In genomic region chr16:86515780-86516617, GRCh38 we compare ENCODE assay signal across 12 cellular contexts. TPM values are rescaled to one million over a fixed set of nuclear protein-coding genes. Genes with fewer than 3 reads are reported as not detected.
DNase-seq lines count a peak whose midpoint lies in the region; ATAC-seq and TF ChIP-seq lines count a peak whose summit lies in the region.
"Had no signal": no experiment of that assay in that cellular context is flagged by ENCODE, and none has a peak within 500 bp of the region (broad histone marks: within the 10 kb centered on the region; RNA-seq: fewer than 3 reads in every experiment).

No MANE protein-coding gene starts in this region.

- CTCF ChIA-PET in BJ (lab: Yijun Ruan, JAX), result interaction anchor here (0.6 to 7.0 kb wide), 18 partner anchors 61 to 695 kb away, joined by 3 to 367 read pairs (median 8); no protein-coding TSS in a partner anchor
- CTCF ChIA-PET in activated CD8-positive, alpha-beta T cell treated with anti-CD3 and anti-CD28 coated beads, Interleukin-2, amount 10 ng/mL, durations not matched to agents 7 days and 5 days (lab: Charles Lee), result no interaction called here

- H3K4me3 Mint-ChIP-seq in activated CD8-positive, alpha-beta T cell treated with anti-CD3 and anti-CD28 coated beads, Interleukin-2, amount 10 ng/mL, durations not matched to agents 7 days and 5 days, result no peak overlapping the region

- no peak overlapping the region for H3K4me2 ChIP-seq in neural cell (ENCODE audit: low read length)

- no peaks in the 10 kb centered on the region for H3K36me3 Mint-ChIP-seq in activated CD8-positive, alpha-beta T cell treated with anti-CD3 and anti-CD28 coated beads, Interleukin-2, amount 10 ng/mL, durations not matched to agents 7 days and 5 days (ENCODE audit: low read depth)

- H3K27me3 ChIP-seq in BJ (ENCODE audit: control insufficient read depth, insufficient read depth, low read length) (no peaks in the 10 kb centered on the region), SJSA1 (replicated peaks) (no peaks in the 10 kb centered on the region), neural cell (ENCODE audit: insufficient read depth, low read depth, low read length) (peaks cover 95% of the 10 kb centered on the region)
- H3K27me3 ChIP-seq: SJCRH30 had no signal

- peaks cover 4% of the 10 kb centered on the region for H3K4me1 Mint-ChIP-seq in activated CD8-positive, alpha-beta T cell treated with anti-CD3 and anti-CD28 coated beads, Interleukin-2, amount 10 ng/mL, durations not matched to agents 7 days and 5 days (ENCODE audit: low read depth)

- H3K27ac ChIP-seq in SJSA1 (peak overlapping the region; percentile 79), neural cell (ENCODE audit: low read length) (no peak overlapping the region)
- H3K27ac ChIP-seq: SJCRH30 had no signal

- H4K20me1 ChIP-seq in neural cell (ENCODE audit: insufficient read depth), result no peaks in the 10 kb centered on the region

- H3K79me2 ChIP-seq in neural cell (replicated peaks; ENCODE audit: insufficient read depth, low read length), result no peaks in the 10 kb centered on the region

- H3K36me3 ChIP-seq in BJ (ENCODE audit: control insufficient read depth, insufficient read depth, low read length) (peaks cover 17% of the 10 kb centered on the region), SJSA1 (peaks cover 90% of the 10 kb centered on the region), neural cell (ENCODE audit: insufficient read depth, low read length) (no peaks in the 10 kb centered on the region)

- ATAC-seq in GM21529 (IDR thresholded peaks at IDR 0.05; ENCODE audit: unreplicated experiment), result no peak
- no peak for ATAC-seq in HG03045 (IDR thresholded peaks at IDR 0.05; ENCODE audit: unreplicated experiment)
- no peak for ATAC-seq in activated CD8-positive, alpha-beta T cell treated with anti-CD3 and anti-CD28 coated beads, Interleukin-2, amount 10 ng/mL, durations not matched to agents 7 days and 5 days

- H3K9me3 Mint-ChIP-seq in activated CD8-positive, alpha-beta T cell treated with anti-CD3 and anti-CD28 coated beads, Interleukin-2, amount 10 ng/mL, durations not matched to agents 7 days and 5 days (ENCODE audit: insufficient read depth), result no peaks in the 10 kb centered on the region

- H3K9ac ChIP-seq in neural cell (ENCODE audit: low read length), result no peak overlapping the region

- H3K4me1 ChIP-seq in SJSA1 (replicated peaks), result peaks cover 45% of the 10 kb centered on the region

- no peak for DNase-seq in BJ (ENCODE audit: low read depth)
- DNase-seq in SJSA1 (ENCODE audit: low read depth in 1 of 2, low spot score in 2 of 2), result peak in 1 of 2 experiments; percentile 81
- DNase-seq in foreskin fibroblast, result peak in 1 of 2 donors; percentile 46
- DNase-seq in anterior cingulate cortex (lab: John Stamatoyannopoulos, UW), result no peak
- DNase-seq in activated CD8-positive, alpha-beta T cell treated with anti-CD3 and anti-CD28 coated beads, Interleukin-2, amount 10 ng/mL, durations not matched to agents 7 days and 5 days, result no peak
- DNase-seq: activated CD4-positive, alpha-beta T cell treated with anti-CD3 and anti-CD28 coated beads for 48 hours; activated naive CD4-positive, alpha-beta T cell treated with Interleukin-2 at 50 U/mL for 16 hours; NCI-H524 treated with DMSO at 0.1 percent for 48 hours; SJCRH30 had no signal

- POLR2A ChIA-PET in BJ (lab: Charles Lee), result no interaction called here
- POLR2A ChIA-PET in activated CD8-positive, alpha-beta T cell treated with anti-CD3 and anti-CD28 coated beads, Interleukin-2, amount 10 ng/mL, durations not matched to agents 7 days and 5 days (lab: Charles Lee), result no interaction called here

- H3K27ac Mint-ChIP-seq in activated CD8-positive, alpha-beta T cell treated with anti-CD3 and anti-CD28 coated beads, Interleukin-2, amount 10 ng/mL, durations not matched to agents 7 days and 5 days, result no peak overlapping the region

- TF ChIP-seq CTCF in BJ (IDR thresholded peaks at IDR 0.05; ENCODE audit: insufficient read depth, low read depth, low read length), result no peak
- no peak for TF ChIP-seq CTCF in foreskin fibroblast (IDR thresholded peaks at IDR 0.05; ENCODE audit: low read depth, low read length)
- no peak for TF ChIP-seq CTCF in neural cell (IDR thresholded peaks at IDR 0.05; ENCODE audit: poor library complexity, severe bottlenecking)

- TF ChIP-seq RAD21 in neural cell (conservative IDR thresholded peaks at IDR 0.05), result no peak

- H3F3A ChIP-seq in neural cell (ENCODE audit: insufficient read depth, low read length, poor library complexity, severe bottlenecking), result no peaks in the 10 kb centered on the region

- no peak overlapping the region for H2AFZ ChIP-seq in neural cell (ENCODE audit: low read depth, low read length)

- H3K4me3 ChIP-seq in BJ (ENCODE audit: low read depth, low read length) (peak overlapping the region; percentile 7; the same call in 1 of the 2 replicates), SJSA1 (peak overlapping the region; percentile 68), foreskin fibroblast (ENCODE audit: low read depth in 1 of 2, low read length in 2 of 2) (peak overlapping the region; percentile 7 to 29), neural cell (ENCODE audit: low read length) (peak overlapping the region; percentile 29)
- H3K4me3 ChIP-seq: SJCRH30 had no signal

- peaks cover 68% of the 10 kb centered on the region for H3K27me3 Mint-ChIP-seq in activated CD8-positive, alpha-beta T cell treated with anti-CD3 and anti-CD28 coated beads, Interleukin-2, amount 10 ng/mL, durations not matched to agents 7 days and 5 days (ENCODE audit: low read depth)

- TF ChIP-seq EP300 in neural cell (conservative IDR thresholded peaks at IDR 0.05; ENCODE audit: poor library complexity, severe bottlenecking), result no peak

- no peaks in the 10 kb centered on the region for H3K9me2 ChIP-seq in neural cell (ENCODE audit: insufficient read depth, low read length)

- H3K9me3 ChIP-seq in SJSA1 (replicated peaks) (no peaks in the 10 kb centered on the region), neural cell (ENCODE audit: low read length) (no peaks in the 10 kb centered on the region)
- H3K9me3 ChIP-seq: SJCRH30 had no signal

TF ChIP-seq in neural cell, 6 proteins besides CTCF, POLR2A, EP300 and RAD21:
- TF ChIP-seq EZH2 (IDR thresholded peaks at IDR 0.05; ENCODE audit: borderline replicate concordance, insufficient read depth, low read length, poor library complexity, severe bottlenecking) (peak; percentile 75), POLR2AphosphoS5 (IDR thresholded peaks at IDR 0.05) (no peak), TAF1 (IDR thresholded peaks at IDR 0.05; ENCODE audit: low read depth) (no peak), REST (IDR thresholded peaks at IDR 0.05; ENCODE audit: borderline replicate concordance) (no peak), MXI1 (conservative IDR thresholded peaks at IDR 0.05; ENCODE audit: poor library complexity, severe bottlenecking) (no peak)

RNA-seq across cellular contexts. Expression of gene FOXF1, which starts 5.7 kb away (rescaled TPM):
- polyA plus RNA-seq in BJ (2011; rRNA removed), result 6.0 and 7.7 TPM in 2 replicates
- 4.8 and 6.0 TPM in 2 replicates for polyA minus RNA-seq in BJ (2011; rRNA and poly(A)+ RNA removed)
- total RNA-seq in SJSA1 (2014; rRNA removed; shearing (Covaris generic)), result 25.7 and 34.7 TPM in 2 replicates
- polyA plus RNA-seq in neural cell, result not detected in 2 replicates
- not detected in 2 replicates for polyA minus RNA-seq in neural cell
- total RNA-seq in activated CD8-positive, alpha-beta T cell treated with anti-CD3 and anti-CD28 coated beads, Interleukin-2, amount 10 ng/mL, durations not matched to agents 7 days and 5 days, result not detected

RNA-seq across cellular contexts. Expression of gene MTHFSD, which starts 39.0 kb away (rescaled TPM):
- polyA plus RNA-seq in BJ (2011; rRNA removed) (16.0 and 17.2 TPM in 2 replicates), neural cell (25.0 and 39.4 TPM in 2 replicates)
- polyA minus RNA-seq in BJ (2011; rRNA and poly(A)+ RNA removed), result 16.3 and 17.8 TPM in 2 replicates
- 9.4 and 11.7 TPM in 2 replicates for total RNA-seq in SJSA1 (2014; rRNA removed; shearing (Covaris generic))
- polyA minus RNA-seq in neural cell, result 37.3 and 43.2 TPM in 2 replicates
- 10 to 100 TPM; 22.8 to 25.9 TPM for total RNA-seq in activated CD8-positive, alpha-beta T cell treated with anti-CD3 and anti-CD28 coated beads, Interleukin-2, amount 10 ng/mL, durations not matched to agents 7 days and 5 days

RNA-seq across cellular contexts. Expression of gene FOXC2, which starts 50.6 kb away (rescaled TPM):
- polyA plus RNA-seq in BJ (2011; rRNA removed) (0.39 and 0.63 TPM in 2 replicates), neural cell (not detected in 2 replicates)
- 0.76 and 1.2 TPM in 2 replicates for polyA minus RNA-seq in BJ (2011; rRNA and poly(A)+ RNA removed)
- total RNA-seq in SJSA1 (2014; rRNA removed; shearing (Covaris generic)), result 3.9 and 5.5 TPM in 2 replicates
- polyA minus RNA-seq in neural cell, result not detected in 2 replicates
- total RNA-seq in activated CD8-positive, alpha-beta T cell treated with anti-CD3 and anti-CD28 coated beads, Interleukin-2, amount 10 ng/mL, durations not matched to agents 7 days and 5 days, result not detected

Comparison
In these comparisons a context has a peak if more than half of its experiments do, and no peak if none do; other contexts are left out.
1. H3K4me3 ChIP-seq: peak in every context shown above with its lines; median percentile 68 in SJSA1; 29 in neural cell; 18 in foreskin fibroblast; 7 in BJ.
2. RNA of gene FOXF1, which starts 5.7 kb away (total RNA-seq): 25.7 to 34.7 TPM in SJSA1; not detected in activated CD8-positive, alpha-beta T cell treated with anti-CD3 and anti-CD28 coated beads, Interleukin-2, amount 10 ng/mL, durations not matched to agents 7 days and 5 days; every median in the first group is over 10 times any median in the second.